Comparison of ENCODE assay signal across 31 cellular contexts in genomic region chr4:81571105-81571504, GRCh38.
"Had no signal": no experiment of that assay in that cellular context is flagged by ENCODE, and none has a peak within 500 bp of the region (broad histone marks: within the 10 kb centered on the region; RNA-seq: fewer than 3 reads in every experiment).

No MANE protein-coding gene starts in this region.

- DNase-seq: activated CD4-positive, alpha-beta T cell treated with anti-CD3 and anti-CD28 coated beads for 36 hours; activated CD4-positive, alpha-beta T cell treated with anti-CD3 and anti-CD28 coated beads, Interleukin-2, amount 10 ng/mL, durations not matched to agents 7 days and 5 days; activated CD4-positive, alpha-beta T cell treated with anti-CD3 and anti-CD28 coated beads, Interleukin-2, amount 50 U/mL, for 48 hours; activated CD8-positive, alpha-beta T cell treated with anti-CD3 and anti-CD28 coated beads, Interleukin-2, amount 10 ng/mL, durations not matched to agents 7 days and 5 days; activated gamma-delta T cell treated with Interleukin-2 at 50 U/mL for 16 hours; activated naive CD4-positive, alpha-beta T cell treated with anti-CD3 and anti-CD28 coated beads for 36 hours; activated T-cell treated with anti-CD3 and anti-CD28 coated beads, Interleukin-2, amount 50 U/mL, for 4 hours; anterior cingulate cortex; brain microvascular endothelial cell; Kasumi-1; KG1; MM.1S; MV-4-11; NCI-H1092; NCI-H1436 treated with DMSO at 0.1 percent for 48 hours; NCI-H1694 treated with DMSO at 0.1 percent for 48 hours; NCI-H2029; NCI-H510A; NCI-H526; NCI-H748 treated with DMSO at 0.1 percent for 48 hours; NK-92 treated with Interleukin-12 subunit alpha and Interleukin-12 subunit beta, amount 100 ng/mL, for 24 hours; PC-3; Peyer's patch; RPMI8226; SHP77 treated with DMSO at 0.1 percent for 48 hours; SK-N-SH had no signal

- H3K4me3 ChIP-seq: Peyer's patch, SJSA1 had no signal

- ATAC-seq: activated CD4-positive, alpha-beta T cell treated with anti-CD3 and anti-CD28 coated beads for 36 hours; activated CD4-positive, CD25-positive, alpha-beta regulatory T cell treated with anti-CD3 and anti-CD28 coated beads, Interleukin-2, amount 50 U/mL, for 24 hours; activated CD8-positive, alpha-beta T cell treated with anti-CD3 and anti-CD28 coated beads, Interleukin-2, amount 10 ng/mL, durations not matched to agents 7 days and 5 days; activated naive CD4-positive, alpha-beta T cell treated with anti-CD3 and anti-CD28 coated beads, Interleukin-2, amount 50 U/mL, for 72 hours; activated T-cell treated with anti-CD3 and anti-CD28 coated beads, Interleukin-2, amount 50 U/mL, for 4 hours; PC-3; WTC11 had no signal

- H3K4me2 ChIP-seq: SK-N-SH had no signal

- H3K27ac ChIP-seq: brain microvascular endothelial cell, Peyer's patch, SJSA1 had no signal

- H3K9me3 ChIP-seq: Peyer's patch, SJSA1, SK-N-SH had no signal

- FAIRE-seq: TTC549 had no signal

- H3K4me1 ChIP-seq: SJSA1 had no signal

- H3K9ac ChIP-seq: SK-N-SH had no signal

- H3K36me3 ChIP-seq: brain microvascular endothelial cell, Peyer's patch, SJSA1 had no signal

- H3K27me3 ChIP-seq: brain microvascular endothelial cell, Peyer's patch, SJSA1 had no signal
